19 cellular contexts compared by ENCODE assay signal in genomic region chr14:96235426-96235825, GRCh38. TPM values are rescaled to one million over a fixed set of nuclear protein-coding genes. Genes with fewer than 3 reads are reported as not detected.
DNase-seq lines count a peak whose midpoint lies in the region; ATAC-seq and TF ChIP-seq lines count a peak whose summit lies in the region.
"Had no signal": no experiment of that assay in that cellular context is flagged by ENCODE, and none has a peak within 500 bp of the region (broad histone marks: within the 10 kb centered on the region; RNA-seq: fewer than 3 reads in every experiment).

No MANE protein-coding gene starts in this region.

- no peaks in the 10 kb centered on the region for H3K9me3 Mint-ChIP-seq in effector memory CD8-positive, alpha-beta T cell

- no peak overlapping the region for H3K4me3 ChIP-seq in H7 (ENCODE audit: insufficient read depth, low read depth, low read length)
- no peak overlapping the region for H3K4me3 ChIP-seq in vagina
- no peak overlapping the region for H3K4me3 ChIP-seq in testis

- TF ChIP-seq POLR2A in vagina (IDR thresholded peaks at IDR 0.05) (no peak), testis (IDR thresholded peaks at IDR 0.05) (no peak)

- WGBS in testis, 2 donors, result 77 to 82% methylated on average over 4 of the region's 4 CpGs

- H3K4me1 Mint-ChIP-seq in effector memory CD8-positive, alpha-beta T cell (ENCODE audit: low read depth in 2 of 2), result no peaks in the 10 kb centered on the region
- H3K4me1 Mint-ChIP-seq: CD4-positive, alpha-beta memory T cell had no signal

- peaks cover 12% of the 10 kb centered on the region for H3K4me1 ChIP-seq in vagina
- no peaks in the 10 kb centered on the region for H3K4me1 ChIP-seq in testis

- H3K9me3 ChIP-seq in vagina (no peaks in the 10 kb centered on the region), testis (no peaks in the 10 kb centered on the region)
- H3K9me3 ChIP-seq: SK-N-SH had no signal

- H3K27ac ChIP-seq in RWPE1 (0 out of 2 replicates have a peak overlapping the region, but pooled peaks have one; percentile 11), vagina (peak overlapping the region; percentile 69), testis (no peak overlapping the region)

- peak; percentile 38 for DNase-seq in H7
- no peak for DNase-seq in RWPE1 (ENCODE audit: low spot score)
- peak; percentile 32 for DNase-seq in iPS-NIHi7 (ENCODE audit: extremely low spot score)
- no peak for DNase-seq in vagina (ENCODE audit: extremely low spot score in 2 of 2)
- DNase-seq in effector memory CD8-positive, alpha-beta T cell, result no peak
- no peak for DNase-seq in testis
- DNase-seq in NCI-H2029 (lab: John Stamatoyannopoulos, UW), result no peak
- DNase-seq: C1 segment of cervical spinal cord; Caco-2; CD4-positive, alpha-beta memory T cell; DMS79; EL; GF-D8; KBM-7; NCI-H2081; NCI-H2227 treated with DMSO at 0.1 percent for 48 hours; SK-N-SH had no signal

- H3K27me3 Mint-ChIP-seq in effector memory CD8-positive, alpha-beta T cell, result peaks cover 17 to 19% of the 10 kb centered on the region in 2 donors

- no peaks in the 10 kb centered on the region for H3K27me3 ChIP-seq in H7 (ENCODE audit: control insufficient read depth, insufficient read depth, low read length)
- H3K27me3 ChIP-seq in vagina, result no peaks in the 10 kb centered on the region
- no peaks in the 10 kb centered on the region for H3K27me3 ChIP-seq in testis

- H3K36me3 Mint-ChIP-seq in effector memory CD8-positive, alpha-beta T cell (ENCODE audit: insufficient read depth), result no peaks in the 10 kb centered on the region
- H3K36me3 Mint-ChIP-seq: CD4-positive, alpha-beta memory T cell had no signal

- H3K4me3 Mint-ChIP-seq in effector memory CD8-positive, alpha-beta T cell, result no peak overlapping the region
- H3K4me3 Mint-ChIP-seq: CD4-positive, alpha-beta memory T cell had no signal

- H3K27ac Mint-ChIP-seq in effector memory CD8-positive, alpha-beta T cell, result no peak overlapping the region
- H3K27ac Mint-ChIP-seq: CD4-positive, alpha-beta memory T cell had no signal

- intact Hi-C loops in vagina (cut with DNase I), result no loop called here
- intact Hi-C loops in testis (cut with DNase I; ENCODE audit: low total_unique reads), result no loop called here

- H3K36me3 ChIP-seq in H7 (replicated peaks; ENCODE audit: control insufficient read depth, insufficient read depth, low read length) (no peaks in the 10 kb centered on the region), vagina (peaks cover 0 to 26% of the 10 kb centered on the region in 2 donors), testis (ENCODE audit: low read depth, missing control alignments) (no peaks in the 10 kb centered on the region)

- CTCF ChIA-PET in RWPE1 (lab: Yijun Ruan, JAX), result interaction anchor here (0.6 to 1.1 kb wide), 2 partner anchors 14 to 135 kb away, joined by 3 to 6 read pairs; no protein-coding TSS in a partner anchor

- no peak for TF ChIP-seq CTCF in RWPE1 (conservative IDR thresholded peaks at IDR 0.05; ENCODE audit: low read depth)
- no peak for TF ChIP-seq CTCF in vagina (IDR thresholded peaks at IDR 0.05)
- TF ChIP-seq CTCF in testis (IDR thresholded peaks at IDR 0.05), result no peak

- POLR2A ChIA-PET in RWPE1 (lab: Yijun Ruan, JAX; ENCODE audit: low non-redundant PET), result no interaction called here

- no peak for ATAC-seq in effector memory CD8-positive, alpha-beta T cell (replicated peaks)

RNA-seq across cellular contexts. Expression of gene BDKRB1, which starts 20.6 kb away (rescaled TPM):
- 0.41 and 1.4 TPM in 2 replicates for total RNA-seq in H7 (2014; rRNA removed; shearing (Covaris generic))
- total RNA-seq in vagina, result 2.5 TPM
- 1 to 10 TPM; 3.3 to 3.4 TPM for total RNA-seq in testis
- 4.9 TPM for polyA plus RNA-seq in testis (ENCODE audit: insufficient read depth, low read depth, low replicate concordance)
- total RNA-seq: A673; CD4-positive, alpha-beta memory T cell; NCI-H460 had no signal
- polyA plus RNA-seq: CD4-positive, alpha-beta memory T cell had no signal

RNA-seq across cellular contexts. Expression of gene BDKRB2, which starts 30.8 kb away (rescaled TPM):
- total RNA-seq in H7 (2014; rRNA removed; shearing (Covaris generic)), result 1.3 and 3.0 TPM in 2 replicates
- 23.3 TPM for total RNA-seq in vagina
- total RNA-seq in testis, result under 1 TPM; 0.63 to 0.87 TPM
- 2.9 TPM for polyA plus RNA-seq in testis (ENCODE audit: insufficient read depth, low read depth, low replicate concordance)
- total RNA-seq: CD4-positive, alpha-beta memory T cell; NCI-H460 had no signal
- polyA plus RNA-seq: CD4-positive, alpha-beta memory T cell had no signal

Comparison
In these comparisons a context has a peak if more than half of its experiments do, and no peak if none do; other contexts are left out.
1. DNase-seq: peak in H7 (single experiment) and iPS-NIHi7 (single experiment); none in RWPE1 (single experiment), vagina (0 of 2), effector memory CD8-positive, alpha-beta T cell (0 of 3), testis (single experiment) and NCI-H2029 (single experiment).
2. H3K27ac ChIP-seq: peak in RWPE1 (single experiment) and vagina (single experiment); none in testis (0 of 2).